In the genomic region with DNA sequence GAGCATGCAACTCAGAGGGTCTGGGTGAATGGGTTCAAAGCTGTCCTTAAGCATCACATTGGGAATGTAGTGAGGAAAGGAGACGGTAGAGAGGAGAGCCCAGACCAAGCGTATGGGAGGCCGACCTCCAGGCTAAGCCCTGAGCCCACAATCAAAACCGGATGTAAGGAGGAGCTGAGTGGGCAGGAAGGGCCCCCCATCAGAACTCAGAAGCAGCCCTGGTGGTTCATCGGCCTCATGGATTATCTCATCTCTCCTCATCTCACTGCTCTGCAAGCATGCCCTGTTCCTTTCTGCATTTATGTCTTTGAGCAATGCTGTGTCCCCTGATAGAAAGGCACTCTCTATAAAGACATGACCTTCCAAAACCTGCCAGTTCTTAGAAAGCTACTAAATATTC, we compare ENCODE assay signal across 23 cellular contexts. TPM values are rescaled to one million over a fixed set of nuclear protein-coding genes. Genes with fewer than 3 reads are reported as not detected.
DNase-seq lines count a peak whose midpoint lies in the region; ATAC-seq and TF ChIP-seq lines count a peak whose summit lies in the region.
"Had no signal": no experiment of that assay in that cellular context is flagged by ENCODE, and none has a peak within 500 bp of the region (broad histone marks: within the 10 kb centered on the region; RNA-seq: fewer than 3 reads in every experiment).

No MANE protein-coding gene starts in this region.

- H3K9me3 Mint-ChIP-seq in CD8-positive, alpha-beta memory T cell: no peaks in the 10 kb centered on the region
- no peaks in the 10 kb centered on the region for H3K9me3 Mint-ChIP-seq in activated CD8-positive, alpha-beta T cell treated with anti-CD3 and anti-CD28 coated beads for 36 hours
- no peaks in the 10 kb centered on the region for H3K9me3 Mint-ChIP-seq in immature natural killer cell
- H3K9me3 Mint-ChIP-seq: naive thymus-derived CD8-positive, alpha-beta T cell; stimulated activated naive B cell treated with anti-CD40 and anti-IgM and Interleukin-4, amounts not matched to agents 10 μg/mL and 1 μg/mL and 100 μg/mL, for 72 hours had no signal

- no peaks in the 10 kb centered on the region for H3K27me3 ChIP-seq in CD8-positive, alpha-beta memory T cell (ENCODE audit: insufficient read depth, low read length, poor library complexity, severe bottlenecking)
- H3K27me3 ChIP-seq in lower lobe of right lung (ENCODE audit: low read depth): no peaks in the 10 kb centered on the region
- H3K27me3 ChIP-seq: brain microvascular endothelial cell, pancreas, right atrium auricular region, thyroid gland had no signal

- no peaks in the 10 kb centered on the region for H3K36me3 Mint-ChIP-seq in CD8-positive, alpha-beta memory T cell
- H3K36me3 Mint-ChIP-seq in activated CD8-positive, alpha-beta T cell treated with anti-CD3 and anti-CD28 coated beads for 36 hours (ENCODE audit: low read depth): no peaks in the 10 kb centered on the region
- no peaks in the 10 kb centered on the region for H3K36me3 Mint-ChIP-seq in immature natural killer cell
- H3K36me3 Mint-ChIP-seq: naive thymus-derived CD8-positive, alpha-beta T cell; stimulated activated naive B cell treated with anti-CD40 and anti-IgM and Interleukin-4, amounts not matched to agents 10 μg/mL and 1 μg/mL and 100 μg/mL, for 72 hours had no signal

- H3K9me3 ChIP-seq in CD8-positive, alpha-beta memory T cell (ENCODE audit: low read length): no peaks in the 10 kb centered on the region
- no peaks in the 10 kb centered on the region for H3K9me3 ChIP-seq in lower lobe of right lung
- H3K9me3 ChIP-seq: heart right ventricle, pancreas, right atrium auricular region, thyroid gland had no signal

- ATAC-seq in activated CD8-positive, alpha-beta T cell treated with anti-CD3 and anti-CD28 coated beads for 36 hours: no peak
- ATAC-seq in lower lobe of right lung (no peak), GM21529 (IDR thresholded peaks at IDR 0.05; ENCODE audit: unreplicated experiment) (no peak)
- ATAC-seq: foreskin keratinocyte; heart right ventricle; naive thymus-derived CD8-positive, alpha-beta T cell; pancreas; stimulated activated naive B cell treated with anti-CD40 and anti-IgM and Interleukin-4, amounts not matched to agents 10 μg/mL and 1 μg/mL and 100 μg/mL, for 72 hours had no signal

- TF ChIP-seq CTCF in activated CD8-positive, alpha-beta T cell treated with anti-CD3 and anti-CD28 coated beads for 36 hours (IDR thresholded peaks at IDR 0.05): no peak
- no peak for TF ChIP-seq CTCF in lower lobe of right lung (IDR thresholded peaks at IDR 0.05)

- H3K4me1 Mint-ChIP-seq in CD8-positive, alpha-beta memory T cell: peaks cover 44 to 46% (median 44%) of the 10 kb centered on the region in 3 donors
- peaks cover 48% of the 10 kb centered on the region for H3K4me1 Mint-ChIP-seq in activated CD8-positive, alpha-beta T cell treated with anti-CD3 and anti-CD28 coated beads for 36 hours (ENCODE audit: low read depth)
- peaks cover 46 to 53% of the 10 kb centered on the region in 2 donors for H3K4me1 Mint-ChIP-seq in immature natural killer cell

- H3K27me3 Mint-ChIP-seq in CD8-positive, alpha-beta memory T cell: no peaks in the 10 kb centered on the region
- H3K27me3 Mint-ChIP-seq in activated CD8-positive, alpha-beta T cell treated with anti-CD3 and anti-CD28 coated beads for 36 hours: no peaks in the 10 kb centered on the region
- H3K27me3 Mint-ChIP-seq in immature natural killer cell (ENCODE audit: low read depth in 3 of 3): peaks cover 2 to 7% (median 4%) of the 10 kb centered on the region in 3 donors

- H3K4me1 ChIP-seq in CD8-positive, alpha-beta memory T cell (ENCODE audit: insufficient read depth, low read length): peaks cover 25% of the 10 kb centered on the region
- no peaks in the 10 kb centered on the region for H3K4me1 ChIP-seq in lower lobe of right lung
- H3K4me1 ChIP-seq: foreskin keratinocyte, pancreas, right atrium auricular region, thyroid gland had no signal

- H3K27ac Mint-ChIP-seq in CD8-positive, alpha-beta memory T cell: peak overlapping the region in 5 of 8 donors; percentile 5 to 88 (median 12)
- H3K27ac Mint-ChIP-seq in activated CD8-positive, alpha-beta T cell treated with anti-CD3 and anti-CD28 coated beads for 36 hours: peak overlapping the region; percentile 35
- H3K27ac Mint-ChIP-seq in immature natural killer cell: peak overlapping the region in 5 of 6 donors; percentile 25 to 93 (median 73)
- H3K27ac Mint-ChIP-seq: stimulated activated naive B cell treated with anti-CD40 and anti-IgM and Interleukin-4, amounts not matched to agents 10 μg/mL and 1 μg/mL and 100 μg/mL, for 72 hours had no signal

- intact Hi-C loops in activated CD8-positive, alpha-beta T cell treated with anti-CD3 and anti-CD28 coated beads for 36 hours (cut with micrococcal nuclease): no loop called here
- intact Hi-C loops in lower lobe of right lung (cut with DNase I): no loop called here

- no peak for DNase-seq in CD8-positive, alpha-beta memory T cell
- DNase-seq in Kasumi-1 (lab: John Stamatoyannopoulos, UW): peak; percentile 58 to 66
- DNase-seq in activated CD8-positive, alpha-beta T cell treated with anti-CD3 and anti-CD28 coated beads for 36 hours: peak; percentile 16
- DNase-seq in immature natural killer cell: no peak
- no peak for DNase-seq in DMS 273 (lab: John Stamatoyannopoulos, UW; ENCODE audit: unreplicated experiment)
- no peak for DNase-seq in lower lobe of right lung
- DNase-seq: brain microvascular endothelial cell; C1 segment of cervical spinal cord; effector memory CD4-positive, alpha-beta T cell; foreskin keratinocyte; heart right ventricle; midbrain; naive thymus-derived CD8-positive, alpha-beta T cell; NCI-H187 treated with DMSO at 0.1 percent for 48 hours; pancreas; stimulated activated CD4-positive, alpha-beta T cell treated with anti-CD3 and anti-CD28 coated beads, Interleukin-2, amount 100 ng/mL, for 48 hours; stimulated activated naive B cell treated with anti-CD40 and anti-IgM and Interleukin-4, amounts not matched to agents 10 μg/mL and 1 μg/mL and 100 μg/mL, for 72 hours; thyroid gland had no signal

- no peaks in the 10 kb centered on the region for H3K36me3 ChIP-seq in CD8-positive, alpha-beta memory T cell (ENCODE audit: insufficient read depth, low read length)
- no peaks in the 10 kb centered on the region for H3K36me3 ChIP-seq in lower lobe of right lung
- H3K36me3 ChIP-seq: brain microvascular endothelial cell, heart right ventricle, pancreas, right atrium auricular region, thyroid gland had no signal

- no peak overlapping the region for H3K4me3 ChIP-seq in CD8-positive, alpha-beta memory T cell (ENCODE audit: low read length)
- no peak overlapping the region for H3K4me3 ChIP-seq in lower lobe of right lung
- H3K4me3 ChIP-seq: heart right ventricle, pancreas, right atrium auricular region, thyroid gland had no signal

- peak overlapping the region; percentile 68 for H3K27ac ChIP-seq in CD8-positive, alpha-beta memory T cell (ENCODE audit: low read depth, low read length)
- no peak overlapping the region for H3K27ac ChIP-seq in lower lobe of right lung
- H3K27ac ChIP-seq: brain microvascular endothelial cell, foreskin keratinocyte, heart right ventricle, pancreas, right atrium auricular region, thyroid gland had no signal

- POLR2A ChIA-PET in CD8-positive, alpha-beta memory T cell (lab: Charles Lee): interaction anchor here (0.5 to 1.5 kb wide), 4 partner anchors 11 to 96 kb away, joined by 3 to 5 read pairs (median 3); a partner anchor contains a TSS
- POLR2A ChIA-PET in activated CD8-positive, alpha-beta T cell treated with anti-CD3 and anti-CD28 coated beads for 36 hours (lab: Charles Lee): interaction anchor here (1.1 to 4.2 kb wide), 3 partner anchors 11 to 95 kb away, joined by 3 to 28 read pairs (median 14); a partner anchor contains a TSS

- peak overlapping the region in 4 of 7 donors; percentile 9 to 69 (median 48) for H3K4me3 Mint-ChIP-seq in CD8-positive, alpha-beta memory T cell
- no peak overlapping the region for H3K4me3 Mint-ChIP-seq in activated CD8-positive, alpha-beta T cell treated with anti-CD3 and anti-CD28 coated beads for 36 hours
- H3K4me3 Mint-ChIP-seq in immature natural killer cell: peak overlapping the region in 3 of 5 donors; percentile 13 to 56 (median 31)
- H3K4me3 Mint-ChIP-seq: naive thymus-derived CD8-positive, alpha-beta T cell; stimulated activated naive B cell treated with anti-CD40 and anti-IgM and Interleukin-4, amounts not matched to agents 10 μg/mL and 1 μg/mL and 100 μg/mL, for 72 hours had no signal

- CTCF ChIA-PET in CD8-positive, alpha-beta memory T cell (lab: Charles Lee): interaction anchor here (1.5 kb wide), 1 partner anchor 10 kb away, joined by 6 read pairs; no protein-coding TSS in a partner anchor
- CTCF ChIA-PET in activated CD8-positive, alpha-beta T cell treated with anti-CD3 and anti-CD28 coated beads for 36 hours (lab: Charles Lee): interaction anchor here (1.1 to 2.4 kb wide), 4 partner anchors 10 to 125 kb away, joined by 3 to 10 read pairs (median 7); no protein-coding TSS in a partner anchor

RNA-seq across cellular contexts. Expression of a gene that starts 6.2 kb away (rescaled TPM):
- total RNA-seq in CD8-positive, alpha-beta memory T cell: under 1 TPM in 1 of 2 experiments, not detected in 1; 0.15 TPM
- polyA plus RNA-seq in CD8-positive, alpha-beta memory T cell: not detected
- not detected for total RNA-seq in activated CD8-positive, alpha-beta T cell treated with anti-CD3 and anti-CD28 coated beads for 36 hours
- under 1 TPM in 1 of 3 donors, not detected in 2; 0.21 TPM for polyA plus RNA-seq in immature natural killer cell
- 4.8 TPM for total RNA-seq in lower lobe of right lung
- total RNA-seq: foreskin keratinocyte; H4; naive thymus-derived CD8-positive, alpha-beta T cell; right atrium auricular region; RPMI7951; SK-MEL-5 had no signal
- polyA plus RNA-seq: foreskin keratinocyte; naive thymus-derived CD8-positive, alpha-beta T cell had no signal

Comparison
In these comparisons a context has a peak if more than half of its experiments do, and no peak if none do; other contexts are left out.
1. DNase-seq: peak in Kasumi-1 (2 of 2) and activated CD8-positive, alpha-beta T cell treated with anti-CD3 and anti-CD28 coated beads for 36 hours (single experiment); none in CD8-positive, alpha-beta memory T cell (0 of 5), immature natural killer cell (0 of 3), DMS 273 (single experiment) and lower lobe of right lung (single experiment).
2. H3K27ac Mint-ChIP-seq: peak in every context shown above with its lines; median percentile 73 in immature natural killer cell; 35 in activated CD8-positive, alpha-beta T cell treated with anti-CD3 and anti-CD28 coated beads for 36 hours; 12 in CD8-positive, alpha-beta memory T cell.